ENCODE assay signal across 1 cellular context in the genomic region with DNA sequence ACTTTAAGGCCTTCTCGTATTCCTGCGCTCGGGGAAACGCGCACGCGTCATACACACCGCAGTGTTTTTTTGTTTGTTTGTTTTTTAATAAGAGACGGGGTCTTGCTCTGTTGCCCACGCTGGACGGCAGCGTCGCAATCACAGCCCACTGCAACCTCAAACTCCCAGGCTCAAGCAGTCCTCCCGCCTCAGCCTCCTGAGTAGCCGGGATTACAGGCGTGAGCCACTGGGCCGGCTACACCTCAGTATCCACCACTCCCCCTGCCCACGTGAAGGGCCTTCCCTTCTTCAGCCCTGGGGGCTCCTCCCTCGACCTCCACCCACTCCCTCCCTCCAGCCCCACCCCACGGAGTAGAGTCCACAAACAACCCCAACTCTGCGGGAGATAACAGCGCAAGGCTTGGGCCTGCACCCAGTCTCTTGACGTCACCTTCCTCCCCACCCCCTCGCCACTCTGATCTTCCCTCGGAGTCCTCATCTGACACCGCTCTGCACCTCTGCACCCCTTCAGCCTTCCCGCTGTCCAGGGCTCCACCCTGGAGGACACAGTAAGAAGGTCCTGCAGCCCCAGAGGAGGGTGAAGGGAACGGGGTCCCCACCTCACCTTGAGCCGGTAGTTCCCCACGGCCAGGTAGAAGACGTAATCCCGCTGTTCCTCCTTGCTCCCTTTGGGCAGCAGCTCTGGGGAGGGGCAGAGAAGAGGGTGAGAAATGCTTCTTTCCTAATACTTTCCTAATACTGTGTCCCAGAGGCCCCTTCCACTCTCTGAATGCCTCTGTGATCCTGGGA.
A peak's percentile ranks its signal among the peaks of the same experiment; 100 is the strongest.
TF ChIP-seq lines count a peak whose summit lies in the region.

No MANE protein-coding gene starts in this region.

TF ChIP-seq in K562, 482 proteins besides CTCF, POLR2A, EP300 and RAD21 (continued from another document and continues in another):
- TF ChIP-seq, protein P1, sequence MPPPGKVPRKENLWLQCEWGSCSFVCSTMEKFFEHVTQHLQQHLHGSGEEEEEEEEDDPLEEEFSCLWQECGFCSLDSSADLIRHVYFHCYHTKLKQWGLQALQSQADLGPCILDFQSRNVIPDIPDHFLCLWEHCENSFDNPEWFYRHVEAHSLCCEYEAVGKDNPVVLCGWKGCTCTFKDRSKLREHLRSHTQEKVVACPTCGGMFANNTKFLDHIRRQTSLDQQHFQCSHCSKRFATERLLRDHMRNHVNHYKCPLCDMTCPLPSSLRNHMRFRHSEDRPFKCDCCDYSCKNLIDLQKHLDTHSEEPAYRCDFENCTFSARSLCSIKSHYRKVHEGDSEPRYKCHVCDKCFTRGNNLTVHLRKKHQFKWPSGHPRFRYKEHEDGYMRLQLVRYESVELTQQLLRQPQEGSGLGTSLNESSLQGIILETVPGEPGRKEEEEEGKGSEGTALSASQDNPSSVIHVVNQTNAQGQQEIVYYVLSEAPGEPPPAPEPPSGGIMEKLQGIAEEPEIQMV (tag; conservative IDR thresholded peaks at IDR 0.05; ENCODE audit: low read depth) = no peak
- TF ChIP-seq, protein P2, sequence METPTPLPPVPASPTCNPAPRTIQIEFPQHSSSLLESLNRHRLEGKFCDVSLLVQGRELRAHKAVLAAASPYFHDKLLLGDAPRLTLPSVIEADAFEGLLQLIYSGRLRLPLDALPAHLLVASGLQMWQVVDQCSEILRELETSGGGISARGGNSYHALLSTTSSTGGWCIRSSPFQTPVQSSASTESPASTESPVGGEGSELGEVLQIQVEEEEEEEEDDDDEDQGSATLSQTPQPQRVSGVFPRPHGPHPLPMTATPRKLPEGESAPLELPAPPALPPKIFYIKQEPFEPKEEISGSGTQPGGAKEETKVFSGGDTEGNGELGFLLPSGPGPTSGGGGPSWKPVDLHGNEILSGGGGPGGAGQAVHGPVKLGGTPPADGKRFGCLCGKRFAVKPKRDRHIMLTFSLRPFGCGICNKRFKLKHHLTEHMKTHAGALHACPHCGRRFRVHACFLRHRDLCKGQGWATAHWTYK (CRISPR knock-in tag; IDR thresholded peaks at IDR 0.05) = no peak
- TF ChIP-seq, protein P3, sequence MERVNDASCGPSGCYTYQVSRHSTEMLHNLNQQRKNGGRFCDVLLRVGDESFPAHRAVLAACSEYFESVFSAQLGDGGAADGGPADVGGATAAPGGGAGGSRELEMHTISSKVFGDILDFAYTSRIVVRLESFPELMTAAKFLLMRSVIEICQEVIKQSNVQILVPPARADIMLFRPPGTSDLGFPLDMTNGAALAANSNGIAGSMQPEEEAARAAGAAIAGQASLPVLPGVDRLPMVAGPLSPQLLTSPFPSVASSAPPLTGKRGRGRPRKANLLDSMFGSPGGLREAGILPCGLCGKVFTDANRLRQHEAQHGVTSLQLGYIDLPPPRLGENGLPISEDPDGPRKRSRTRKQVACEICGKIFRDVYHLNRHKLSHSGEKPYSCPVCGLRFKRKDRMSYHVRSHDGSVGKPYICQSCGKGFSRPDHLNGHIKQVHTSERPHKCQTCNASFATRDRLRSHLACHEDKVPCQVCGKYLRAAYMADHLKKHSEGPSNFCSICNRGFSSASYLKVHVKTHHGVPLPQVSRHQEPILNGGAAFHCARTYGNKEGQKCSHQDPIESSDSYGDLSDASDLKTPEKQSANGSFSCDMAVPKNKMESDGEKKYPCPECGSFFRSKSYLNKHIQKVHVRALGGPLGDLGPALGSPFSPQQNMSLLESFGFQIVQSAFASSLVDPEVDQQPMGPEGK (CRISPR knock-in tag; IDR thresholded peaks at IDR 0.05; ENCODE audit: borderline replicate concordance) = no peak
- TF ChIP-seq ZFX (CRISPR knock-in tag; IDR thresholded peaks at IDR 0.05) (peak; percentile 76), ZNF408 (CRISPR knock-in tag; IDR thresholded peaks at IDR 0.05; ENCODE audit: low read depth) (no peak), ELF2 (CRISPR knock-in tag; IDR thresholded peaks at IDR 0.05) (no peak), SMARCA5 (IDR thresholded peaks at IDR 0.05) (no peak), CCAR2 (IDR thresholded peaks at IDR 0.05; ENCODE audit: low read depth, low read length) (no peak), RHOXF2B (CRISPR knock-in tag; conservative IDR thresholded peaks at IDR 0.05) (no peak), ZZZ3 (IDR thresholded peaks at IDR 0.05) (no peak), MCM7 (IDR thresholded peaks at IDR 0.05) (no peak), MEF2D (tag; conservative IDR thresholded peaks at IDR 0.05; ENCODE audit: low read depth) (no peak), SMARCB1 (IDR thresholded peaks at IDR 0.05; ENCODE audit: insufficient read length, low read depth) (no peak), SRSF1 (IDR thresholded peaks at IDR 0.05; ENCODE audit: low read depth, low read length) (no peak), EWSR1 (IDR thresholded peaks at IDR 0.05; ENCODE audit: borderline replicate concordance, low read depth, partially characterized antibody) (no peak), ZNF707 (CRISPR knock-in tag; conservative IDR thresholded peaks at IDR 0.05) (no peak), DPF2 (IDR thresholded peaks at IDR 0.05) (peak; percentile 74), FOXM1 (IDR thresholded peaks at IDR 0.05; ENCODE audit: low read depth) (no peak), FOXM1 (CRISPR knock-in tag; IDR thresholded peaks at IDR 0.05; ENCODE audit: low read depth) (no peak), ZC3H11A (IDR thresholded peaks at IDR 0.05; ENCODE audit: low read depth, low read length) (no peak), HNRNPH1 (optimal IDR thresholded peaks at IDR 0.05; ENCODE audit: low read depth, low read length) (no peak), SRF (CRISPR knock-in tag; IDR thresholded peaks at IDR 0.05) (no peak)
- TF ChIP-seq, protein P4, sequence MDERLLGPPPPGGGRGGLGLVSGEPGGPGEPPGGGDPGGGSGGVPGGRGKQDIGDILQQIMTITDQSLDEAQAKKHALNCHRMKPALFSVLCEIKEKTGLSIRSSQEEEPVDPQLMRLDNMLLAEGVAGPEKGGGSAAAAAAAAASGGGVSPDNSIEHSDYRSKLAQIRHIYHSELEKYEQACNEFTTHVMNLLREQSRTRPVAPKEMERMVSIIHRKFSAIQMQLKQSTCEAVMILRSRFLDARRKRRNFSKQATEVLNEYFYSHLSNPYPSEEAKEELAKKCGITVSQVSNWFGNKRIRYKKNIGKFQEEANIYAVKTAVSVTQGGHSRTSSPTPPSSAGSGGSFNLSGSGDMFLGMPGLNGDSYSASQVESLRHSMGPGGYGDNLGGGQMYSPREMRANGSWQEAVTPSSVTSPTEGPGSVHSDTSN (CRISPR knock-in tag; IDR thresholded peaks at IDR 0.05; ENCODE audit: low read depth) = no peak
- TF ChIP-seq, protein P4 (tag; conservative IDR thresholded peaks at IDR 0.05; ENCODE audit: low read depth) = no peak
- TF ChIP-seq, protein P5, sequence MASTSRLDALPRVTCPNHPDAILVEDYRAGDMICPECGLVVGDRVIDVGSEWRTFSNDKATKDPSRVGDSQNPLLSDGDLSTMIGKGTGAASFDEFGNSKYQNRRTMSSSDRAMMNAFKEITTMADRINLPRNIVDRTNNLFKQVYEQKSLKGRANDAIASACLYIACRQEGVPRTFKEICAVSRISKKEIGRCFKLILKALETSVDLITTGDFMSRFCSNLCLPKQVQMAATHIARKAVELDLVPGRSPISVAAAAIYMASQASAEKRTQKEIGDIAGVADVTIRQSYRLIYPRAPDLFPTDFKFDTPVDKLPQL (IDR thresholded peaks at IDR 0.05; ENCODE audit: extremely low read depth, insufficient read length) = no peak
- TF ChIP-seq, protein P6, sequence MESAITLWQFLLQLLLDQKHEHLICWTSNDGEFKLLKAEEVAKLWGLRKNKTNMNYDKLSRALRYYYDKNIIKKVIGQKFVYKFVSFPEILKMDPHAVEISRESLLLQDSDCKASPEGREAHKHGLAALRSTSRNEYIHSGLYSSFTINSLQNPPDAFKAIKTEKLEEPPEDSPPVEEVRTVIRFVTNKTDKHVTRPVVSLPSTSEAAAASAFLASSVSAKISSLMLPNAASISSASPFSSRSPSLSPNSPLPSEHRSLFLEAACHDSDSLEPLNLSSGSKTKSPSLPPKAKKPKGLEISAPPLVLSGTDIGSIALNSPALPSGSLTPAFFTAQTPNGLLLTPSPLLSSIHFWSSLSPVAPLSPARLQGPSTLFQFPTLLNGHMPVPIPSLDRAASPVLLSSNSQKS (CRISPR knock-in tag; IDR thresholded peaks at IDR 0.05) = no peak
- TF ChIP-seq, protein P7, sequence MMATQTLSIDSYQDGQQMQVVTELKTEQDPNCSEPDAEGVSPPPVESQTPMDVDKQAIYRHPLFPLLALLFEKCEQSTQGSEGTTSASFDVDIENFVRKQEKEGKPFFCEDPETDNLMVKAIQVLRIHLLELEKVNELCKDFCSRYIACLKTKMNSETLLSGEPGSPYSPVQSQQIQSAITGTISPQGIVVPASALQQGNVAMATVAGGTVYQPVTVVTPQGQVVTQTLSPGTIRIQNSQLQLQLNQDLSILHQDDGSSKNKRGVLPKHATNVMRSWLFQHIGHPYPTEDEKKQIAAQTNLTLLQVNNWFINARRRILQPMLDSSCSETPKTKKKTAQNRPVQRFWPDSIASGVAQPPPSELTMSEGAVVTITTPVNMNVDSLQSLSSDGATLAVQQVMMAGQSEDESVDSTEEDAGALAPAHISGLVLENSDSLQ (IDR thresholded peaks at IDR 0.05) = peak; percentile 29; the same call in 1 of the 2 replicates
- TF ChIP-seq, protein P8, sequence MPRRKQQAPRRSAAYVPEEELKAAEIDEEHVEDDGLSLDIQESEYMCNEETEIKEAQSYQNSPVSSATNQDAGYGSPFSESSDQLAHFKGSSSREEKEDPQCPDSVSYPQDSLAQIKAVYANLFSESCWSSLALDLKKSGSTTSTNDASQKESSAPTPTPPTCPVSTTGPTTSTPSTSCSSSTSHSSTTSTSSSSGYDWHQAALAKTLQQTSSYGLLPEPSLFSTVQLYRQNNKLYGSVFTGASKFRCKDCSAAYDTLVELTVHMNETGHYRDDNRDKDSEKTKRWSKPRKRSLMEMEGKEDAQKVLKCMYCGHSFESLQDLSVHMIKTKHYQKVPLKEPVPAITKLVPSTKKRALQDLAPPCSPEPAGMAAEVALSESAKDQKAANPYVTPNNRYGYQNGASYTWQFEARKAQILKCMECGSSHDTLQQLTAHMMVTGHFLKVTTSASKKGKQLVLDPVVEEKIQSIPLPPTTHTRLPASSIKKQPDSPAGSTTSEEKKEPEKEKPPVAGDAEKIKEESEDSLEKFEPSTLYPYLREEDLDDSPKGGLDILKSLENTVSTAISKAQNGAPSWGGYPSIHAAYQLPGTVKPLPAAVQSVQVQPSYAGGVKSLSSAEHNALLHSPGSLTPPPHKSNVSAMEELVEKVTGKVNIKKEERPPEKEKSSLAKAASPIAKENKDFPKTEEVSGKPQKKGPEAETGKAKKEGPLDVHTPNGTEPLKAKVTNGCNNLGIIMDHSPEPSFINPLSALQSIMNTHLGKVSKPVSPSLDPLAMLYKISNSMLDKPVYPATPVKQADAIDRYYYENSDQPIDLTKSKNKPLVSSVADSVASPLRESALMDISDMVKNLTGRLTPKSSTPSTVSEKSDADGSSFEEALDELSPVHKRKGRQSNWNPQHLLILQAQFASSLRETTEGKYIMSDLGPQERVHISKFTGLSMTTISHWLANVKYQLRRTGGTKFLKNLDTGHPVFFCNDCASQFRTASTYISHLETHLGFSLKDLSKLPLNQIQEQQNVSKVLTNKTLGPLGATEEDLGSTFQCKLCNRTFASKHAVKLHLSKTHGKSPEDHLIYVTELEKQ (CRISPR knock-in tag; IDR thresholded peaks at IDR 0.05) = no peak
- TF ChIP-seq, protein P9, sequence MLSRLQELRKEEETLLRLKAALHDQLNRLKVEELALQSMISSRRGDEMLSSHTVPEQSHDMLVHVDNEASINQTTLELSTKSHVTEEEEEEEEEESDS (CRISPR knock-in tag; IDR thresholded peaks at IDR 0.05) = no peak
- TF ChIP-seq, protein P10, sequence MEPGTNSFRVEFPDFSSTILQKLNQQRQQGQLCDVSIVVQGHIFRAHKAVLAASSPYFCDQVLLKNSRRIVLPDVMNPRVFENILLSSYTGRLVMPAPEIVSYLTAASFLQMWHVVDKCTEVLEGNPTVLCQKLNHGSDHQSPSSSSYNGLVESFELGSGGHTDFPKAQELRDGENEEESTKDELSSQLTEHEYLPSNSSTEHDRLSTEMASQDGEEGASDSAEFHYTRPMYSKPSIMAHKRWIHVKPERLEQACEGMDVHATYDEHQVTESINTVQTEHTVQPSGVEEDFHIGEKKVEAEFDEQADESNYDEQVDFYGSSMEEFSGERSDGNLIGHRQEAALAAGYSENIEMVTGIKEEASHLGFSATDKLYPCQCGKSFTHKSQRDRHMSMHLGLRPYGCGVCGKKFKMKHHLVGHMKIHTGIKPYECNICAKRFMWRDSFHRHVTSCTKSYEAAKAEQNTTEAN (CRISPR knock-in tag; IDR thresholded peaks at IDR 0.05) = no peak
- TF ChIP-seq, protein P11, sequence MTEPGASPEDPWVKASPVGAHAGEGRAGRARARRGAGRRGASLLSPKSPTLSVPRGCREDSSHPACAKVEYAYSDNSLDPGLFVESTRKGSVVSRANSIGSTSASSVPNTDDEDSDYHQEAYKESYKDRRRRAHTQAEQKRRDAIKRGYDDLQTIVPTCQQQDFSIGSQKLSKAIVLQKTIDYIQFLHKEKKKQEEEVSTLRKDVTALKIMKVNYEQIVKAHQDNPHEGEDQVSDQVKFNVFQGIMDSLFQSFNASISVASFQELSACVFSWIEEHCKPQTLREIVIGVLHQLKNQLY (CRISPR knock-in tag; conservative IDR thresholded peaks at IDR 0.05) = no peak
- TF ChIP-seq, protein P12, sequence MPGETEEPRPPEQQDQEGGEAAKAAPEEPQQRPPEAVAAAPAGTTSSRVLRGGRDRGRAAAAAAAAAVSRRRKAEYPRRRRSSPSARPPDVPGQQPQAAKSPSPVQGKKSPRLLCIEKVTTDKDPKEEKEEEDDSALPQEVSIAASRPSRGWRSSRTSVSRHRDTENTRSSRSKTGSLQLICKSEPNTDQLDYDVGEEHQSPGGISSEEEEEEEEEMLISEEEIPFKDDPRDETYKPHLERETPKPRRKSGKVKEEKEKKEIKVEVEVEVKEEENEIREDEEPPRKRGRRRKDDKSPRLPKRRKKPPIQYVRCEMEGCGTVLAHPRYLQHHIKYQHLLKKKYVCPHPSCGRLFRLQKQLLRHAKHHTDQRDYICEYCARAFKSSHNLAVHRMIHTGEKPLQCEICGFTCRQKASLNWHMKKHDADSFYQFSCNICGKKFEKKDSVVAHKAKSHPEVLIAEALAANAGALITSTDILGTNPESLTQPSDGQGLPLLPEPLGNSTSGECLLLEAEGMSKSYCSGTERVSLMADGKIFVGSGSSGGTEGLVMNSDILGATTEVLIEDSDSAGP (CRISPR knock-in tag; IDR thresholded peaks at IDR 0.05) = no peak
- TF ChIP-seq, protein P13, sequence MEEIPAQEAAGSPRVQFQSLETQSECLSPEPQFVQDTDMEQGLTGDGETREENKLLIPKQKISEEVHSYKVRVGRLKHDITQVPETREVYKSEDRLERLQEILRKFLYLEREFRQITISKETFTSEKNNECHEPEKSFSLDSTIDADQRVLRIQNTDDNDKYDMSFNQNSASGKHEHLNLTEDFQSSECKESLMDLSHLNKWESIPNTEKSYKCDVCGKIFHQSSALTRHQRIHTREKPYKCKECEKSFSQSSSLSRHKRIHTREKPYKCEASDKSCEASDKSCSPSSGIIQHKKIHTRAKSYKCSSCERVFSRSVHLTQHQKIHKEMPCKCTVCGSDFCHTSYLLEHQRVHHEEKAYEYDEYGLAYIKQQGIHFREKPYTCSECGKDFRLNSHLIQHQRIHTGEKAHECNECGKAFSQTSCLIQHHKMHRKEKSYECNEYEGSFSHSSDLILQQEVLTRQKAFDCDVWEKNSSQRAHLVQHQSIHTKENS (CRISPR knock-in tag; IDR thresholded peaks at IDR 0.05) = no peak
